ENCODE assay signal across 1 cellular context in the genomic region with DNA sequence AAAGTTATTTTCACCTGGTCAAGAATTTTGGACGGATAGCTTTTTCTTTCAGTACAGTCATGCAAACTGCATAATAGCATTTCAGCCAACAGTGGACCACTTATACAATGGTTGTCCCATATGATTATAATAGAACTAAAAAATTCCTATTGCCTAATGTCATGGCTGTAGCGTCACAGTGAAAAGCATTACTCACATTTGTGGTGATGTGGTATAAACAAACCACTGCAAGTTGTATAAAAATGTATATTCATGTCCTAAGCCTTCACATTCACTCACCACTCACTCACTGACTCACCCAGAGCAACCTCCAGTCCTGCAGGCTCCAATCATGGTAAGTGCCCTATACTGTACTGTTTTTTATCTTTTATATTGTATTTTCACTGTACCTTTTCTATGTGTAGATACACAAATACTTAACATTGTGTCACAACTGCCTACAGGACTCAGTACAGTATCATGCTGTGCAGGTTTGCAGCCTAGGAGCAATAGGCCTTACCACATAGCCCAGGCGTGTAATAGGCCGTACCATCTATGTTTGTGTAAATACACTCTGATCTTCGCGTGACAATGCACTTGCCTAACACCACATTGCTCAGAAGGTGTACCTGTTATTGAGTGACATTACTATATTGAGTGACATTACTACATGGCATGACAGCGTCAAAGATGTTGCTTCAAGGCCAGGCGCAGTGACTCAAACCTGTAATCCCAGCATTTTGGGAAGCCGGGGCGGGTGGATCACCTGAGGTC.
TF ChIP-seq lines count a peak whose summit lies in the region.

No MANE protein-coding gene starts in this region.

TF ChIP-seq in HEK293, 187 proteins besides CTCF, POLR2A, EP300 and RAD21 (continued from another document):
- TF ChIP-seq REST (tag by site-specific recombination; IDR thresholded peaks at IDR 0.05) (no peak), ZNF747 (tag by site-specific recombination; IDR thresholded peaks at IDR 0.05) (no peak), KLF1 (tag by site-specific recombination; IDR thresholded peaks at IDR 0.05) (no peak), SCRT2 (tag by site-specific recombination; IDR thresholded peaks at IDR 0.05) (no peak), OSR2 (tag by site-specific recombination; IDR thresholded peaks at IDR 0.05) (no peak), FEZF1 (tag by site-specific recombination; IDR thresholded peaks at IDR 0.05) (no peak)
- TF ChIP-seq, protein P1, sequence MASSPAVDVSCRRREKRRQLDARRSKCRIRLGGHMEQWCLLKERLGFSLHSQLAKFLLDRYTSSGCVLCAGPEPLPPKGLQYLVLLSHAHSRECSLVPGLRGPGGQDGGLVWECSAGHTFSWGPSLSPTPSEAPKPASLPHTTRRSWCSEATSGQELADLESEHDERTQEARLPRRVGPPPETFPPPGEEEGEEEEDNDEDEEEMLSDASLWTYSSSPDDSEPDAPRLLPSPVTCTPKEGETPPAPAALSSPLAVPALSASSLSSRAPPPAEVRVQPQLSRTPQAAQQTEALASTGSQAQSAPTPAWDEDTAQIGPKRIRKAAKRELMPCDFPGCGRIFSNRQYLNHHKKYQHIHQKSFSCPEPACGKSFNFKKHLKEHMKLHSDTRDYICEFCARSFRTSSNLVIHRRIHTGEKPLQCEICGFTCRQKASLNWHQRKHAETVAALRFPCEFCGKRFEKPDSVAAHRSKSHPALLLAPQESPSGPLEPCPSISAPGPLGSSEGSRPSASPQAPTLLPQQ (tag by site-specific recombination; IDR thresholded peaks at IDR 0.05) = no peak
